ENCODE assay signal across 1 cellular context in the genomic region with DNA sequence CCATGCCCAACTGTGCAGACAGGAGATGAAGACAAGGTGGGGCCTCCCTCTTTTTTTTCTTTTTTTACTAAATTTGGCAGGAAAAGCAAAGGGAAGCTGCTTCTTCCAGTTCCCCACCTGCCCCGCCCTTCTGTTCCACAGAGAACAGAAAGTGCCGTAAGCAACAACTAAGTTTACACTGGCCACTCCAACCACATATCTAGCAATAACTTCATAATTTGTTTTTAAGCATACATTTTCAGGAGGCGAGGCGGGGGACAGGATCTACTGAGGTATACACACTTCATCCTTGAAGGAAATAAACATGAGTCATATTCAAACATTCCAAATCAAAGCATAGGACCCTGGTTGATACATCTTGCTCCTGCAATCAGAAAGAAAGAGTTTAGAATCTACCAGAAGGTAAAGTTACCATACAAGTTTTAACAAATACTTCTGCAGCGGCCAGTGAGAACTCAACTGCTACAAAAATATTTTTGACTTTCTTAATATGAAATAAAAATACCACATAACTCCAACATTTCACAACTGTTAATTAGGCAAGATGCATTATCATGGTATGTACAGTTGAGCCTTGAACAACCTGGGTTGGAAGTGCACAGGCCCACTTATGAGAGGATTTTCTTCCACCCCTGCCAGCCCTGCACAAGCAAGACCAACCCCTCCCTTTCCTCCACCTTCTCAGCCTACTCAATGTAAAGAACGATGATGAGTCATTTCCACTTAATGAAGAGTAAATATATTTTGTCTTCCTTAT.
TF ChIP-seq lines count a peak whose summit lies in the region.

No MANE protein-coding gene starts in this region.

TF ChIP-seq in endothelial cell of umbilical vein, 7 proteins besides CTCF, POLR2A, EP300 and RAD21 (continued from another document):
- TF ChIP-seq MYC (IDR thresholded peaks at IDR 0.05; ENCODE audit: low read depth, low read length), result no peak
- no peak for TF ChIP-seq EZH2 (IDR thresholded peaks at IDR 0.05; ENCODE audit: borderline replicate concordance, low read depth, low read length, severe bottlenecking)
- TF ChIP-seq JUN (IDR thresholded peaks at IDR 0.05; ENCODE audit: borderline replicate concordance, insufficient read depth, insufficient read length, low read depth), result peak; percentile 51
- TF ChIP-seq POLR2AphosphoS5 (IDR thresholded peaks at IDR 0.05; ENCODE audit: insufficient read depth, low read depth, low read length), result no peak
- no peak for TF ChIP-seq GATA2 (IDR thresholded peaks at IDR 0.05; ENCODE audit: insufficient read depth, insufficient read length, low read depth, low read length)
